Comparison of ENCODE assay signal across 7 cellular contexts in genomic region chr9:33165263-33166151, GRCh38. TPM values are rescaled to one million over a fixed set of nuclear protein-coding genes. Genes with fewer than 3 reads are reported as not detected.
DNase-seq lines count a peak whose midpoint lies in the region; ATAC-seq and TF ChIP-seq lines count a peak whose summit lies in the region.

No MANE protein-coding gene starts in this region.

- peak; percentile 52 for DNase-seq in GM10248 (ENCODE audit: extremely low spot score)
- peak; percentile 80 for DNase-seq in NCI-H69 (lab: John Stamatoyannopoulos, UW)
- DNase-seq in immature natural killer cell: peak in 2 of 3 donors; percentile 57 to 60
- peak; percentile 38 for DNase-seq in stimulated activated naive B cell treated with anti-CD40 and anti-IgM and Interleukin-4, amounts not matched to agents 10 μg/mL and 1 μg/mL and 100 μg/mL, for 72 hours
- no peak for DNase-seq in ecto neural progenitor cell (ENCODE audit: low spot score)

- H3K4me1 Mint-ChIP-seq in immature natural killer cell: peaks cover 75 to 80% of the 10 kb centered on the region in 2 donors
- peaks cover 63 to 80% of the 10 kb centered on the region in 2 donors for H3K4me1 Mint-ChIP-seq in stimulated activated naive B cell treated with anti-CD40 and anti-IgM and Interleukin-4, amounts not matched to agents 10 μg/mL and 1 μg/mL and 100 μg/mL, for 72 hours

- H3K27ac ChIP-seq in angular gyrus (ENCODE audit: low read depth, low read length): peak overlapping the region; percentile 17

- peaks cover 0 to 3% (median 0%) of the 10 kb centered on the region in 3 donors for H3K36me3 Mint-ChIP-seq in immature natural killer cell
- H3K36me3 Mint-ChIP-seq in stimulated activated naive B cell treated with anti-CD40 and anti-IgM and Interleukin-4, amounts not matched to agents 10 μg/mL and 1 μg/mL and 100 μg/mL, for 72 hours: peaks cover 22 to 24% of the 10 kb centered on the region in 2 donors

- peak overlapping the region; percentile 84 to 98 (median 96) for H3K4me3 Mint-ChIP-seq in immature natural killer cell
- peak overlapping the region; percentile 94 to 95 for H3K4me3 Mint-ChIP-seq in stimulated activated naive B cell treated with anti-CD40 and anti-IgM and Interleukin-4, amounts not matched to agents 10 μg/mL and 1 μg/mL and 100 μg/mL, for 72 hours

- H3K27ac Mint-ChIP-seq in immature natural killer cell: peak overlapping the region; percentile 96 to 99 (median 99)
- peak overlapping the region; percentile 97 for H3K27ac Mint-ChIP-seq in stimulated activated naive B cell treated with anti-CD40 and anti-IgM and Interleukin-4, amounts not matched to agents 10 μg/mL and 1 μg/mL and 100 μg/mL, for 72 hours

- no peaks in the 10 kb centered on the region for H3K9me3 Mint-ChIP-seq in immature natural killer cell
- no peaks in the 10 kb centered on the region for H3K9me3 Mint-ChIP-seq in stimulated activated naive B cell treated with anti-CD40 and anti-IgM and Interleukin-4, amounts not matched to agents 10 μg/mL and 1 μg/mL and 100 μg/mL, for 72 hours

- CTCF ChIA-PET in GM10248 (lab: Yijun Ruan, JAX): no interaction called here

- no peak for TF ChIP-seq CTCF in GM10248 (IDR thresholded peaks at IDR 0.05; ENCODE audit: control extremely low read depth, extremely low read depth, low read depth, missing control alignments)

- peak; percentile 19 for ATAC-seq in GM21619 (IDR thresholded peaks at IDR 0.05; ENCODE audit: unreplicated experiment)
- ATAC-seq in stimulated activated naive B cell treated with anti-CD40 and anti-IgM and Interleukin-4, amounts not matched to agents 10 μg/mL and 1 μg/mL and 100 μg/mL, for 72 hours (replicated peaks): peak; percentile 13 to 14

- POLR2A ChIA-PET in GM10248 (lab: Yijun Ruan, JAX): interaction anchor here (0.7 to 2.2 kb wide), 2 partner anchors 22 to 35 kb away, joined by 3 to 8 read pairs; no protein-coding TSS in a partner anchor

- peaks cover 22 to 33% (median 32%) of the 10 kb centered on the region in 3 donors for H3K27me3 Mint-ChIP-seq in immature natural killer cell (ENCODE audit: low read depth in 3 of 3)
- no peaks in the 10 kb centered on the region for H3K27me3 Mint-ChIP-seq in stimulated activated naive B cell treated with anti-CD40 and anti-IgM and Interleukin-4, amounts not matched to agents 10 μg/mL and 1 μg/mL and 100 μg/mL, for 72 hours

RNA-seq across cellular contexts. Expression of gene B4GALT1, which starts 1.6 kb away (rescaled TPM):
- 10 to 100 TPM; 21.7 to 49.2 (median 44.2) TPM for polyA plus RNA-seq in immature natural killer cell
